8 cellular contexts compared by ENCODE assay signal in the genomic region with DNA sequence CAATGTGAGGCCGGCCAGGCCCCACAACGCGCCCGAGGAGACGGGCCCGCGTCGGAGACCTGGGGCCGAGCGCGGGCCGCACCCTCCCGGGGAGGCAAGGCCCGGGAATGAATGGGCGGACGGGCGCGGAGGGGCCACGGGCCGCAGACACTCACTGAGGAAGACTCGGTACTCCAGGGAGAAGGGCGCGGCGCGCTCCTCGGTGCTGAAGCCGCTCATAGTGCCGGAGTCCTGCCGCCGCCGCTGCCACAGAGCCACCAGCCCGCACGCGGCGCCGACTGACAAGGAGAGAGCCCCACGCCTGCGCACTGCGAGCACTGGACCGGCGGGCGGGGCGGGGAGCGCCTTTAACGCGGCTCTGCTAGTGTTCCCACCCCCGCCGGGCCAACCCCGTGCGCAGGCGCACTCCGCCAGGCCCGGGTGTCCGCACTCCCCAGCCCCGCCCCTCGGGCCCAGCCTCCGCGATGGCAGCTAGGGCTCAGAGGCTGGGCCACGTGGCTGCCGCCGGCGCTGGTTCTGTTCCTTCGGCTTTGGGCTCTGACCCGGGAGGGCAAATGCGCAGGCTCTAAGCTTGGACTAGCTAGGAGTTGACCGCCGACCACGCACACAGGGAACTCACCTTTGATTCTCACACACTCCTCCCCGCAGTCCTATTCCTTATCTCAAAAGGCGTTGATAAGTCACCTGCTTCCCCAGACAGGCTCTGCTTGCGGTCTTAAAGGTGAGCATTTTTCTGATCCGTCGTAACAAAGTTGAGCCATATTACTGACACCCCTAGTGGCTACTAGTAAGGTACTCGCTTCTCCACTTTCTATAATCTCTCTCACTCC. TPM values are rescaled to one million over a fixed set of nuclear protein-coding genes. Genes with fewer than 3 reads are reported as not detected.
DNase-seq lines count a peak whose midpoint lies in the region; ATAC-seq, FAIRE-seq and TF ChIP-seq lines count a peak whose summit lies in the region.

TSS of gene PPA1 (minus strand) at position 321 of the 830 bp plus-strand sequence. CDS start at position 219, 102 bp downstream.

- no peaks in the 10 kb centered on the region for H3K27me3 ChIP-seq in keratinocyte (ENCODE audit: control insufficient read depth, extremely low read depth, insufficient read depth, low read length)

- peaks cover 0 to 10% of the 10 kb centered on the region in 2 experiments for H3K36me3 ChIP-seq in keratinocyte (ENCODE audit: control insufficient read depth in 2 of 2, extremely low read depth in 1 of 2, insufficient read depth in 2 of 2, low read length in 2 of 2)

- DNase-seq in AG10803 (ENCODE audit: low read depth) (peak; percentile 92), NCI-H446 (lab: John Stamatoyannopoulos, UW) (peak; percentile 63 to 94), cerebellar cortex (ENCODE audit: low spot score) (peak; percentile 96), keratinocyte (ENCODE audit: low read depth, low spot score) (peak; percentile 71)
- DNase-seq in stimulated activated CD4-positive, alpha-beta T cell treated with anti-CD3 and anti-CD28 coated beads, Interleukin-15, amount 100 ng/mL, for 1 hour (ENCODE audit: low read depth in 1 of 2, low spot score in 1 of 2) = peak; percentile 99 to 100

- peak within 1 kb of the TSS; percentile 89 for H3K27ac ChIP-seq in keratinocyte (ENCODE audit: control insufficient read depth, insufficient read depth, low read length)

- peak; percentile 34 for TF ChIP-seq CTCF in AG10803 (conservative IDR thresholded peaks at IDR 0.05; ENCODE audit: low read length)
- TF ChIP-seq CTCF in keratinocyte (optimal IDR thresholded peaks at IDR 0.05 in 1 of 3, IDR thresholded peaks at IDR 0.05 in 1 of 3, conservative IDR thresholded peaks at IDR 0.05 in 1 of 3; ENCODE audit: extremely low read depth in 1 of 3, insufficient read depth in 2 of 3, low read length in 3 of 3) = peak in 2 of 3 experiments; percentile 2 to 27

- peak; percentile 34 for FAIRE-seq in keratinocyte (lab: Jason Lieb, UNC)

- no peaks in the 10 kb centered on the region for H3K9me1 ChIP-seq in keratinocyte (ENCODE audit: control insufficient read depth, extremely low read depth, insufficient read depth, low read length)

- ATAC-seq in GM19025 (IDR thresholded peaks at IDR 0.05; ENCODE audit: low read depth, unreplicated experiment) (peak; percentile 90), HG03342 (IDR thresholded peaks at IDR 0.05; ENCODE audit: unreplicated experiment) (peak; percentile 91)
- ATAC-seq in activated CD4-positive, CD25-positive, alpha-beta regulatory T cell treated with anti-CD3 and anti-CD28 coated beads, Interleukin-2, amount 50 U/mL, for 24 hours = peak; percentile 88 to 92

- peak within 1 kb of the TSS; percentile 86 for H3K4me3 ChIP-seq in AG10803 (ENCODE audit: low read length)
- H3K4me3 ChIP-seq in keratinocyte (ENCODE audit: control insufficient read depth in 2 of 3, extremely low read depth in 1 of 3, insufficient read depth in 2 of 3, low read depth in 1 of 3, low read length in 3 of 3) = peak within 1 kb of the TSS; percentile 93 to 97 (median 96)

- H3K79me2 ChIP-seq in keratinocyte (ENCODE audit: control insufficient read depth, insufficient read depth, low read length) = peaks cover 47% of the 10 kb centered on the region

- peaks cover 4% of the 10 kb centered on the region for H4K20me1 ChIP-seq in keratinocyte (ENCODE audit: control insufficient read depth, extremely low read depth, insufficient read depth, low read length)

- H3K4me1 ChIP-seq in keratinocyte (ENCODE audit: control insufficient read depth, extremely low read depth, insufficient read depth, low read length) = peaks cover 12% of the 10 kb centered on the region

- H3K9ac ChIP-seq in keratinocyte (ENCODE audit: control insufficient read depth, extremely low read depth, insufficient read depth, low read length) = peak within 1 kb of the TSS; percentile 93

- H3K4me2 ChIP-seq in keratinocyte (ENCODE audit: control insufficient read depth, extremely low read depth, insufficient read depth, low read depth, low read length) = peak within 1 kb of the TSS; percentile 96

- dilution Hi-C loops in keratinocyte (cut with MboI; ENCODE audit: extremely low pct_ligation_motif_present, low sequenced_read_pairs) = no loop called here

- no peaks in the 10 kb centered on the region for H3K9me3 ChIP-seq in keratinocyte (ENCODE audit: control insufficient read depth, low read depth, low read length)

- H2AFZ ChIP-seq in keratinocyte (ENCODE audit: control insufficient read depth, low read length) = peak within 1 kb of the TSS; percentile 99

RNA-seq across cellular contexts. Expression of gene PPA1, which starts in this region (rescaled TPM):
- polyA plus RNA-seq in keratinocyte = 201 to 324 TPM (median 203 TPM) in 3 replicates
- polyA plus RNA-seq in keratinocyte (2011; ENCODE audit: low read depth) = 92.1 TPM
- 200 and 321 TPM in 2 replicates for polyA plus RNA-seq in keratinocyte (2011; cell fraction: cytosol; rRNA removed)
- polyA plus RNA-seq in keratinocyte (2011; cell fraction: nucleus; rRNA removed) = 110 and 188 TPM in 2 replicates
- polyA plus RNA-seq in keratinocyte (2012; ENCODE audit: low replicate concordance) = 181 and 204 TPM in 2 replicates
- polyA minus RNA-seq in keratinocyte = 24.9 to 201 TPM (median 79.6 TPM) in 3 replicates
- polyA minus RNA-seq in keratinocyte (2011; cell fraction: cytosol; rRNA and poly(A)+ RNA removed) = 138 TPM
- 30.4 and 56.4 TPM in 2 replicates for polyA minus RNA-seq in keratinocyte (2011; cell fraction: nucleus; rRNA and poly(A)+ RNA removed)

Comparison
In these comparisons a context has a peak if more than half of its experiments do, and no peak if none do; other contexts are left out.
1. Peak in every context shown above with its lines: DNase-seq, ATAC-seq, H3K4me3 ChIP-seq and H3K27ac ChIP-seq.